In genomic region chr1:24744911-24745710, GRCh38 we compare ENCODE assay signal across 1 cellular context.
TF ChIP-seq lines count a peak whose summit lies in the region.

TSS of gene CLIC4 (plus strand) at chr1:24745447. CDS start at chr1:24745554, 107 bp downstream.

TF ChIP-seq in HepG2, 621 proteins besides CTCF, POLR2A, EP300 and RAD21 (continued from another document):
- TF ChIP-seq, protein P1, sequence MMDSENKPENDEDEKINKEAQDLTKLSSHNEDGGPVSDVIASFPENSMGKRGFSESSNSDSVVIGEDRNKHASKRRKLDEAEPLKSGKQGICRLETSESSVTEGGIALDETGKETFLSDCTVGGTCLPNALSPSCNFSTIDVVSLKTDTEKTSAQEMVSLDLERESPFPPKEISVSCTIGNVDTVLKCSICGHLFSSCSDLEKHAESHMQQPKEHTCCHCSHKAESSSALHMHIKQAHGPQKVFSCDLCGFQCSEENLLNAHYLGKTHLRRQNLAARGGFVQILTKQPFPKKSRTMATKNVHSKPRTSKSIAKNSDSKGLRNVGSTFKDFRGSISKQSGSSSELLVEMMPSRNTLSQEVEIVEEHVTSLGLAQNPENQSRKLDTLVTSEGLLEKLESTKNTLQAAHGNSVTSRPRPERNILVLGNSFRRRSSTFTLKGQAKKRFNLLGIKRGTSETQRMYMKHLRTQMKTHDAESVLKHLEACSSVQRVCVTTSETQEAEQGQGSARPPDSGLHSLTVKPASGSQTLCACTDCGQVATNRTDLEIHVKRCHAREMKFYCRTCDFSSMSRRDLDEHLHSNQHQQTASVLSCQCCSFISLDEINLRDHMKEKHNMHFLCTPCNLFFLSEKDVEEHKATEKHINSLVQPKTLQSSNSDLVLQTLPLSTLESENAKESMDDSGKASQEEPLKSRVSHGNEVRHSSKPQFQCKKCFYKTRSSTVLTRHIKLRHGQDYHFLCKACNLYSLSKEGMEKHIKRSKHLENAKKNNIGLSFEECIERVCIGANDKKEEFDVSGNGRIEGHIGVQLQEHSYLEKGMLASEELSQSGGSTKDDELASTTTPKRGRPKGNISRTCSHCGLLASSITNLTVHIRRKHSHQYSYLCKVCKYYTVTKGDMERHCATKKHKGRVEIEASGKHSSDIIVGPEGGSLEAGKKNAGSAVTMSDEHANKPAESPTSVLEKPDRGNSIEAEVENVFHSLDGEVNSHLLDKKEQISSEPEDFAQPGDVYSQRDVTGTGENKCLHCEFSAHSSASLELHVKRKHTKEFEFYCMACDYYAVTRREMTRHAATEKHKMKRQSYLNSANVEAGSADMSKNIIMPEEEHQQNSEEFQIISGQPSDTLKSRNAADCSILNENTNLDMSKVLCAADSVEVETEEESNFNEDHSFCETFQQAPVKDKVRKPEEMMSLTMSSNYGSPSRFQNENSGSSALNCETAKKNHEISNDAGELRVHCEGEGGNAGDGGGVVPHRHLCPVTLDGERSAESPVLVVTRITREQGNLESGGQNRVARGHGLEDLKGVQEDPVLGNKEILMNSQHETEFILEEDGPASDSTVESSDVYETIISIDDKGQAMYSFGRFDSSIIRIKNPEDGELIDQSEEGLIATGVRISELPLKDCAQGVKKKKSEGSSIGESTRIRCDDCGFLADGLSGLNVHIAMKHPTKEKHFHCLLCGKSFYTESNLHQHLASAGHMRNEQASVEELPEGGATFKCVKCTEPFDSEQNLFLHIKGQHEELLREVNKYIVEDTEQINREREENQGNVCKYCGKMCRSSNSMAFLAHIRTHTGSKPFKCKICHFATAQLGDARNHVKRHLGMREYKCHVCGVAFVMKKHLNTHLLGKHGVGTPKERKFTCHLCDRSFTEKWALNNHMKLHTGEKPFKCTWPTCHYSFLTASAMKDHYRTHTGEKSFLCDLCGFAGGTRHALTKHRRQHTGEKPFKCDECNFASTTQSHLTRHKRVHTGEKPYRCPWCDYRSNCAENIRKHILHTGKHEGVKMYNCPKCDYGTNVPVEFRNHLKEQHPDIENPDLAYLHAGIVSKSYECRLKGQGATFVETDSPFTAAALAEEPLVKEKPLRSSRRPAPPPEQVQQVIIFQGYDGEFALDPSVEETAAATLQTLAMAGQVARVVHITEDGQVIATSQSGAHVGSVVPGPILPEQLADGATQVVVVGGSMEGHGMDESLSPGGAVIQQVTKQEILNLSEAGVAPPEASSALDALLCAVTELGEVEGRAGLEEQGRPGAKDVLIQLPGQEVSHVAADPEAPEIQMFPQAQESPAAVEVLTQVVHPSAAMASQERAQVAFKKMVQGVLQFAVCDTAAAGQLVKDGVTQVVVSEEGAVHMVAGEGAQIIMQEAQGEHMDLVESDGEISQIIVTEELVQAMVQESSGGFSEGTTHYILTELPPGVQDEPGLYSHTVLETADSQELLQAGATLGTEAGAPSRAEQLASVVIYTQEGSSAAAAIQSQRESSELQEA (CRISPR knock-in tag; IDR thresholded peaks at IDR 0.05; ENCODE audit: not compliant biosample characterization) = peak; percentile 57
- TF ChIP-seq ZNF251 (CRISPR knock-in tag; IDR thresholded peaks at IDR 0.05) (no peak), BORCS8-MEF2B (CRISPR knock-in tag; IDR thresholded peaks at IDR 0.05) (0 out of 2 replicates have a peak, but pooled peaks have one; percentile 41), PITX1 (CRISPR knock-in tag; IDR thresholded peaks at IDR 0.05) (peak; percentile 56), ZBTB14 (CRISPR knock-in tag; IDR thresholded peaks at IDR 0.05) (peak; percentile 25; the same call in 1 of the 2 replicates), JUNB (CRISPR knock-in tag; IDR thresholded peaks at IDR 0.05; ENCODE audit: borderline replicate concordance) (no peak), TAF1 (CRISPR knock-in tag; IDR thresholded peaks at IDR 0.05) (peak; percentile 98), ZNF615 (CRISPR knock-in tag; IDR thresholded peaks at IDR 0.05; ENCODE audit: borderline replicate concordance) (no peak), ATF7-NPFF (CRISPR knock-in tag; IDR thresholded peaks at IDR 0.05; ENCODE audit: low read depth) (peak; percentile 84; the same call in 1 of the 2 replicates), ZGPAT (CRISPR knock-in tag; IDR thresholded peaks at IDR 0.05) (peak; percentile 84), ZNF224 (CRISPR knock-in tag; IDR thresholded peaks at IDR 0.05) (0 out of 2 replicates have a peak, but pooled peaks have one; percentile 47), ZNF883 (CRISPR knock-in tag; IDR thresholded peaks at IDR 0.05; ENCODE audit: not compliant biosample characterization) (peak; percentile 85), ARNT (IDR thresholded peaks at IDR 0.05) (no peak), ZFP36L1 (CRISPR knock-in tag; IDR thresholded peaks at IDR 0.05) (peak; percentile 72), HMG20A (CRISPR knock-in tag; IDR thresholded peaks at IDR 0.05; ENCODE audit: borderline replicate concordance) (0 out of 2 replicates have a peak, but pooled peaks have one; percentile 14), ZNF432 (CRISPR knock-in tag; IDR thresholded peaks at IDR 0.05; ENCODE audit: borderline replicate concordance) (no peak)
- TF ChIP-seq, protein P2, sequence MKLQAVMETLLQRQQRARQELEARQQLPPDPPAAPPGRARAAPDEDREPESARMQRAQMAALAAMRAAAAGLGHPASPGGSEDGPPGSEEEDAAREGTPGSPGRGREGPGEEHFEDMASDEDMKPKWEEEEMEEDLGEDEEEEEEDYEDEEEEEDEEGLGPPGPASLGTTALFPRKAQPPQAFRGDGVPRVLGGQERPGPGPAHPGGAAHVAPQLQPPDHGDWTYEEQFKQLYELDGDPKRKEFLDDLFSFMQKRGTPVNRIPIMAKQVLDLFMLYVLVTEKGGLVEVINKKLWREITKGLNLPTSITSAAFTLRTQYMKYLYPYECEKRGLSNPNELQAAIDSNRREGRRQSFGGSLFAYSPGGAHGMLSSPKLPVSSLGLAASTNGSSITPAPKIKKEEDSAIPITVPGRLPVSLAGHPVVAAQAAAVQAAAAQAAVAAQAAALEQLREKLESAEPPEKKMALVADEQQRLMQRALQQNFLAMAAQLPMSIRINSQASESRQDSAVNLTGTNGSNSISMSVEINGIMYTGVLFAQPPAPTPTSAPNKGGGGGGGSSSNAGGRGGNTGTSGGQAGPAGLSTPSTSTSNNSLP (IDR thresholded peaks at IDR 0.05; ENCODE audit: low read depth, low read length) = no peak
- TF ChIP-seq, protein P3, sequence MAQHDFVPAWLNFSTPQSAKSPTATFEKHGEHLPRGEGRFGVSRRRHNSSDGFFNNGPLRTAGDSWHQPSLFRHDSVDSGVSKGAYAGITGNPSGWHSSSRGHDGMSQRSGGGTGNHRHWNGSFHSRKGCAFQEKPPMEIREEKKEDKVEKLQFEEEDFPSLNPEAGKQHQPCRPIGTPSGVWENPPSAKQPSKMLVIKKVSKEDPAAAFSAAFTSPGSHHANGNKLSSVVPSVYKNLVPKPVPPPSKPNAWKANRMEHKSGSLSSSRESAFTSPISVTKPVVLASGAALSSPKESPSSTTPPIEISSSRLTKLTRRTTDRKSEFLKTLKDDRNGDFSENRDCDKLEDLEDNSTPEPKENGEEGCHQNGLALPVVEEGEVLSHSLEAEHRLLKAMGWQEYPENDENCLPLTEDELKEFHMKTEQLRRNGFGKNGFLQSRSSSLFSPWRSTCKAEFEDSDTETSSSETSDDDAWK (CRISPR knock-in tag; IDR thresholded peaks at IDR 0.05) = no peak
- TF ChIP-seq, protein P4, sequence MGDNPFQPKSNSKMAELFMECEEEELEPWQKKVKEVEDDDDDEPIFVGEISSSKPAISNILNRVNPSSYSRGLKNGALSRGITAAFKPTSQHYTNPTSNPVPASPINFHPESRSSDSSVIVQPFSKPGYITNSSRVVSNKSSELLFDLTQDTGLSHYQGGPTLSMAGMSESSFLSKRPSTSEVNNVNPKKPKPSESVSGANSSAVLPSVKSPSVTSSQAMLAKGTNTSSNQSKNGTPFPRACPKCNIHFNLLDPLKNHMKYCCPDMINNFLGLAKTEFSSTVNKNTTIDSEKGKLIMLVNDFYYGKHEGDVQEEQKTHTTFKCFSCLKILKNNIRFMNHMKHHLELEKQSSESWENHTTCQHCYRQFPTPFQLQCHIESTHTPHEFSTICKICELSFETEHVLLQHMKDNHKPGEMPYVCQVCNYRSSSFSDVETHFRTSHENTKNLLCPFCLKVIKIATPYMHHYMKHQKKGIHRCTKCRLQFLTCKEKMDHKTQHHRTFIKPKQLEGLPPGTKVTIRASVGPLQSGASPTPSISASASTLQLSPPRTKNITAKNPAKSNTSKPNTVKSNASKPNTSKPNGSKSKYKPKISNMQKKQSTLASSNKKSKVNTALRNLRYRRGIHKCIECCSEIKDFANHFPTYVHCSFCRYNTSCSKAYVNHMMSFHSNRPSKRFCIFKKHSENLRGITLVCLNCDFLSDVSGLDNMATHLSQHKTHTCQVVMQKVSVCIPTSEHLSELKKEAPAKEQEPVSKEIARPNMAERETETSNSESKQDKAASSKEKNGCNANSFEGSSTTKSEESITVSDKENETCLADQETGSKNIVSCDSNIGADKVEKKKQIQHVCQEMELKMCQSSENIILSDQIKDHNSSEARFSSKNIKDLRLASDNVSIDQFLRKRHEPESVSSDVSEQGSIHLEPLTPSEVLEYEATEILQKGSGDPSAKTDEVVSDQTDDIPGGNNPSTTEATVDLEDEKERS (CRISPR knock-in tag; IDR thresholded peaks at IDR 0.05) = peak; percentile 63; the same call in 1 of the 2 replicates
TF ChIP-seq in HepG2: peak in this region for 265.
